10 cellular contexts compared by ENCODE assay signal in genomic region chr3:171258316-171258715, GRCh38.
DNase-seq lines count a peak whose midpoint lies in the region; ATAC-seq, FAIRE-seq and TF ChIP-seq lines count a peak whose summit lies in the region.
"Had no signal": no experiment of that assay in that cellular context is flagged by ENCODE, and none has a peak within 500 bp of the region (broad histone marks: within the 10 kb centered on the region; RNA-seq: fewer than 3 reads in every experiment).

No MANE protein-coding gene starts in this region.

- no peaks in the 10 kb centered on the region for H3K9me2 ChIP-seq in HCT116 (ENCODE audit: insufficient read depth)

- 0 out of 4 replicates have a peak overlapping the region, but pooled peaks of 1 of the 2 experiments have one; percentile 4 for H3K4me3 ChIP-seq in HCT116 (replicated peaks in 1 of 2; ENCODE audit: low read depth in 1 of 2, low read length in 2 of 2)
- no peak overlapping the region for H3K4me3 ChIP-seq in astrocyte (ENCODE audit: insufficient read depth, low read depth, low read length)
- no peak overlapping the region for H3K4me3 ChIP-seq in keratinocyte (ENCODE audit: control insufficient read depth in 2 of 3, extremely low read depth in 1 of 3, insufficient read depth in 2 of 3, low read depth in 1 of 3, low read length in 3 of 3)
- H3K4me3 ChIP-seq in SJCRH30: no peak overlapping the region
- H3K4me3 ChIP-seq: hepatocyte had no signal

- TF ChIP-seq POLR2A in HCT116 (IDR thresholded peaks at IDR 0.05; ENCODE audit: borderline replicate concordance, extremely low read depth, insufficient read depth, insufficient read length): no peak

- H3K4me1 Mint-ChIP-seq in astrocyte (ENCODE audit: low read depth, unreplicated experiment): peaks cover 83% of the 10 kb centered on the region

- peaks cover 1% of the 10 kb centered on the region for H3K36me3 Mint-ChIP-seq in astrocyte (ENCODE audit: low read depth, unreplicated experiment)

- H3K4me1 ChIP-seq in HCT116 (ENCODE audit: control insufficient read depth in 1 of 2, insufficient read depth in 2 of 2, low read length in 2 of 2) (peaks cover 86 to 89% of the 10 kb centered on the region in 2 experiments), astrocyte (ENCODE audit: insufficient read depth, low read length) (peaks cover 17% of the 10 kb centered on the region), keratinocyte (ENCODE audit: control insufficient read depth, extremely low read depth, insufficient read depth, low read length) (peaks cover 11% of the 10 kb centered on the region), SJCRH30 (no peaks in the 10 kb centered on the region)

- H3K27me3 Mint-ChIP-seq in astrocyte (ENCODE audit: low read depth, unreplicated experiment): no peaks in the 10 kb centered on the region

- H3K79me2 ChIP-seq in HCT116 (ENCODE audit: insufficient read depth, low read length) (no peaks in the 10 kb centered on the region), astrocyte (ENCODE audit: insufficient read depth, low read length) (no peaks in the 10 kb centered on the region), keratinocyte (ENCODE audit: control insufficient read depth, insufficient read depth, low read length) (no peaks in the 10 kb centered on the region)

- TF ChIP-seq CTCF in HCT116 (IDR thresholded peaks at IDR 0.05 in 2 of 3, conservative IDR thresholded peaks at IDR 0.05 in 1 of 3; ENCODE audit: borderline replicate concordance in 1 of 3, insufficient read depth in 1 of 3, low read depth in 2 of 3, low read length in 2 of 3) (no peak), astrocyte (IDR thresholded peaks at IDR 0.05; ENCODE audit: insufficient read depth, low read depth, low read length) (no peak), keratinocyte (optimal IDR thresholded peaks at IDR 0.05 in 1 of 3, IDR thresholded peaks at IDR 0.05 in 1 of 3, conservative IDR thresholded peaks at IDR 0.05 in 1 of 3; ENCODE audit: extremely low read depth in 1 of 3, insufficient read depth in 2 of 3, low read length in 3 of 3) (no peak), GM13977 (IDR thresholded peaks at IDR 0.05; ENCODE audit: extremely low read depth, insufficient read depth, missing control alignments) (no peak)

- no peaks in the 10 kb centered on the region for H4K20me1 ChIP-seq in HCT116 (ENCODE audit: insufficient read depth)
- no peaks in the 10 kb centered on the region for H4K20me1 ChIP-seq in astrocyte (ENCODE audit: insufficient read depth, low read length)
- no peaks in the 10 kb centered on the region for H4K20me1 ChIP-seq in keratinocyte (ENCODE audit: control insufficient read depth, extremely low read depth, insufficient read depth, low read length)

- BruUV-seq in HCT116 (replicated peaks; lab: Mats Ljungman, UMichigan): no TSS peak

- POLR2A ChIA-PET in HCT116 (lab: Charles Lee): interaction anchor here (1.4 kb wide), 1 partner anchor 39 kb away, joined by 3 read pairs; no protein-coding TSS in a partner anchor

- H3K9me3 ChIP-seq in HCT116 (ENCODE audit: control insufficient read depth in 1 of 2, insufficient read depth in 1 of 2, low read depth in 1 of 2, low read length in 2 of 2) (no peaks in the 10 kb centered on the region), astrocyte (ENCODE audit: insufficient read depth, low read depth, low read length) (no peaks in the 10 kb centered on the region), keratinocyte (ENCODE audit: control insufficient read depth, low read depth, low read length) (no peaks in the 10 kb centered on the region), SJCRH30 (replicated peaks) (no peaks in the 10 kb centered on the region)

- no peak overlapping the region for H3K4me3 Mint-ChIP-seq in astrocyte (ENCODE audit: unreplicated experiment)

- RAD21 ChIA-PET in HCT116 (lab: Charles Lee; ENCODE audit: low non-redundant PET in 1 of 2, low total read pairs in 2 of 2, uncharacterized antibody in 2 of 2, unreplicated experiment in 2 of 2): interaction anchor here in 1 of 2 experiments (0.6 kb wide), 1 partner anchor 202 kb away, joined by 4 read pairs; the partner anchor contains the start of gene TNIK

- no peaks in the 10 kb centered on the region for H3K27me3 ChIP-seq in HCT116 (ENCODE audit: insufficient read depth, low read length)
- no peaks in the 10 kb centered on the region for H3K27me3 ChIP-seq in astrocyte (ENCODE audit: insufficient read depth, low read length)
- H3K27me3 ChIP-seq in keratinocyte (ENCODE audit: control insufficient read depth, extremely low read depth, insufficient read depth, low read length): no peaks in the 10 kb centered on the region
- H3K27me3 ChIP-seq in SJCRH30: no peaks in the 10 kb centered on the region
- H3K27me3 ChIP-seq: hepatocyte had no signal

- ATAC-seq in HCT116: peak; percentile 33; the same call in 1 of the 2 replicates

- CTCF ChIA-PET in HCT116 (lab: Charles Lee): no interaction called here

- dilution Hi-C loops in keratinocyte (cut with MboI; ENCODE audit: extremely low pct_ligation_motif_present, low sequenced_read_pairs): no loop called here

- no peaks in the 10 kb centered on the region for H3K36me3 ChIP-seq in HCT116 (ENCODE audit: control insufficient read depth in 1 of 2, insufficient read depth in 2 of 2, low read length in 2 of 2)
- H3K36me3 ChIP-seq in astrocyte (ENCODE audit: insufficient read depth, low read length): no peaks in the 10 kb centered on the region
- H3K36me3 ChIP-seq in keratinocyte (ENCODE audit: control insufficient read depth in 2 of 2, extremely low read depth in 1 of 2, insufficient read depth in 2 of 2, low read length in 2 of 2): no peaks in the 10 kb centered on the region
- no peaks in the 10 kb centered on the region for H3K36me3 ChIP-seq in SJCRH30

- DNase-seq in A172 (ENCODE audit: low spot score) (peak; percentile 46), HCT116 (ENCODE audit: low read depth, low spot score) (peak; percentile 56), astrocyte (ENCODE audit: low read depth) (peak; percentile 28), keratinocyte (ENCODE audit: low read depth, low spot score) (no peak), SJCRH30 (no peak), GM13977 (ENCODE audit: low spot score) (no peak), NCI-H524 treated with DMSO at 0.1 percent for 48 hours (lab: John Stamatoyannopoulos, UW) (no peak), HuH-7 (ENCODE audit: low spot score) (no peak)
- DNase-seq: activated T-cell treated with anti-CD3 and anti-CD28 coated beads, Interleukin-2, amount 50 U/mL, for 1 hour had no signal

- H3K27ac Mint-ChIP-seq in astrocyte (ENCODE audit: unreplicated experiment): peak overlapping the region; percentile 98

- intact Hi-C loops in HCT116 (cut with micrococcal nuclease): loop anchor here (5.0 kb wide), 1 partner anchor 66 kb away; no protein-coding TSS in a partner anchor

- in situ Hi-C loops in GM13977 (cut with MboI; ENCODE audit: low pct_unique_long_range_greater_than_20kb, low sequenced_read_pairs, unreplicated experiment): no loop called here

- H2AFZ ChIP-seq in HCT116 (ENCODE audit: low read depth, low read length, poor library complexity, severe bottlenecking): peak overlapping the region; percentile 12
- H2AFZ ChIP-seq in astrocyte (ENCODE audit: low read depth, low read length): no peak overlapping the region
- H2AFZ ChIP-seq in keratinocyte (ENCODE audit: control insufficient read depth, low read length): no peak overlapping the region
- H2AFZ ChIP-seq: hepatocyte had no signal

- FAIRE-seq in astrocyte (lab: Jason Lieb, UNC) (peak; percentile 29), keratinocyte (lab: Jason Lieb, UNC) (no peak)

- H3K4me2 ChIP-seq in HCT116 (ENCODE audit: low read length) (peak overlapping the region; percentile 61), astrocyte (ENCODE audit: low read length) (no peak overlapping the region), keratinocyte (ENCODE audit: control insufficient read depth, extremely low read depth, insufficient read depth, low read depth, low read length) (peak overlapping the region; percentile 10)
- H3K4me2 ChIP-seq: hepatocyte had no signal

- H3K27ac ChIP-seq in HCT116 (ENCODE audit: low read depth, low read length) (peak overlapping the region; percentile 76), astrocyte (ENCODE audit: low read depth, low read length) (peak overlapping the region; percentile 11), keratinocyte (ENCODE audit: control insufficient read depth, insufficient read depth, low read length) (no peak overlapping the region), SJCRH30 (no peak overlapping the region)
- H3K27ac ChIP-seq: hepatocyte had no signal

- no peak overlapping the region for H3K9ac ChIP-seq in HCT116 (ENCODE audit: low read length)
- H3K9ac ChIP-seq in astrocyte (ENCODE audit: low read length): no peak overlapping the region
- no peak overlapping the region for H3K9ac ChIP-seq in keratinocyte (ENCODE audit: control insufficient read depth, extremely low read depth, insufficient read depth, low read length)

- TF ChIP-seq RAD21 in HCT116 (IDR thresholded peaks at IDR 0.05; ENCODE audit: low read depth): no peak

- H3K9me1 ChIP-seq in keratinocyte (ENCODE audit: control insufficient read depth, extremely low read depth, insufficient read depth, low read length): no peaks in the 10 kb centered on the region

- no peaks in the 10 kb centered on the region for H3K9me3 Mint-ChIP-seq in astrocyte (ENCODE audit: unreplicated experiment)

TF ChIP-seq in HCT116, 20 proteins besides CTCF, POLR2A, EP300 and RAD21 (continues in another document):
- TF ChIP-seq POLR2AphosphoS5 (IDR thresholded peaks at IDR 0.05; ENCODE audit: low read depth, low read length) (no peak), EGR1 (IDR thresholded peaks at IDR 0.05; ENCODE audit: low read depth) (no peak), ELF1 (IDR thresholded peaks at IDR 0.05; ENCODE audit: borderline replicate concordance, low read depth) (no peak), YY1 (IDR thresholded peaks at IDR 0.05; ENCODE audit: extremely low read depth, insufficient replicate concordance, low read depth, low read length) (no peak), TCF7L2 (IDR thresholded peaks at IDR 0.05; ENCODE audit: borderline replicate concordance, extremely low read depth, insufficient read depth, insufficient read length) (peak; percentile 52), CEBPB (IDR thresholded peaks at IDR 0.05; ENCODE audit: low read depth) (no peak), ZFX (IDR thresholded peaks at IDR 0.05) (no peak)

Comparison
In these comparisons a context has a peak if more than half of its experiments do, and no peak if none do; other contexts are left out.
1. DNase-seq: peak in A172 (single experiment), HCT116 (single experiment) and astrocyte (single experiment); none in keratinocyte (single experiment), SJCRH30 (0 of 2), GM13977 (single experiment), NCI-H524 treated with DMSO at 0.1 percent for 48 hours (single experiment) and HuH-7 (single experiment).
2. H3K27ac ChIP-seq: peak in HCT116 (single experiment) and astrocyte (single experiment); none in keratinocyte (single experiment) and SJCRH30 (single experiment).